9 cellular contexts compared by ENCODE assay signal in the genomic region with DNA sequence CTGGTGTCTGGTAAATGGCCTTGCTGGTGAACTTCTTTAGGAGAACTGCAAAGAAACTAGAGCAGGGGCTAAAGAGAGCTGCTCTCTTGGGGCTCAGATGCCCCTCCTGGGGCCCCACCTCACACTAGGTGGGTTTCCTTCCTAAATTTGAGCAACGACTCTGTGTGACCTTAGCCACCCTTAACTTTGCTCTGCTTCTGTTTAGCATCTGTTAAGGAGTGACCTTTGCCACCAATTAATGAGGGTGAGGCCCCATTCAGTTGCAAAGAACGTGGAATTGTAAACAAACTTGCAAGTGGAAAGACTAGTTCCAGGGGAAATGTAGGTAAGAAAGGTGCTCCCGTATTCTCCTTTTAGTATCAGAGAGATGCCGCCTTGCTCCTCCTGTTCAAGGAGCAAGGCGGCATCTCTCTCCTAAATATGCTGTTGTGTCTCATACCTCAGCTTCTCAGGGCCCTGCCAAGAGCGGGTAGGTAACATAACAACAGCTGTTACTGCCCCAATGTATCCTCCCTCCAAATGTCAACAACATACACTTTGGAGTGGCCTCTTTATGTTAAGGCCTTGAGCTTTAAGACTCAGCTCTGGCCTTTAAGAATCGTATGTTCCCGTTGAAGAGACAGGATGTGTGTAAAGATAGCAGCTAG.
DNase-seq lines count a peak whose midpoint lies in the region; ATAC-seq and TF ChIP-seq lines count a peak whose summit lies in the region.
"Had no signal": no experiment of that assay in that cellular context is flagged by ENCODE, and none has a peak within 500 bp of the region (broad histone marks: within the 10 kb centered on the region; RNA-seq: fewer than 3 reads in every experiment).

No MANE protein-coding gene starts in this region.

- no peak overlapping the region for H3K4me3 ChIP-seq in AG04450 (ENCODE audit: low read depth, low read length)
- peak overlapping the region; percentile 32; the same call in 1 of the 2 replicates for H3K4me3 ChIP-seq in GM23248
- no peak overlapping the region for H3K4me3 ChIP-seq in left lung
- no peak overlapping the region for H3K4me3 ChIP-seq in psoas muscle

- no peaks in the 10 kb centered on the region for H3K9me2 ChIP-seq in GM23248 (ENCODE audit: insufficient read depth)

- H3K36me3 Mint-ChIP-seq in activated CD4-positive, alpha-beta memory T cell treated with anti-CD3 and anti-CD28 coated beads for 36 hours = peaks cover 2% of the 10 kb centered on the region

- H3F3A ChIP-seq in GM23248 (ENCODE audit: insufficient read depth) = peaks cover 27% of the 10 kb centered on the region

- peak overlapping the region; percentile 73 for H3K27ac ChIP-seq in AG04450 (ENCODE audit: low read depth, low read length)
- H3K27ac ChIP-seq in GM23248 = peak overlapping the region; percentile 50
- peak overlapping the region; percentile 38 to 67 for H3K27ac ChIP-seq in left lung
- H3K27ac ChIP-seq in psoas muscle = no peak overlapping the region

- no peaks in the 10 kb centered on the region for H3K9me3 Mint-ChIP-seq in activated CD4-positive, alpha-beta memory T cell treated with anti-CD3 and anti-CD28 coated beads for 36 hours

- ATAC-seq in left lung (peak; percentile 73), HG03378 (IDR thresholded peaks at IDR 0.05; ENCODE audit: unreplicated experiment) (no peak), psoas muscle (no peak), HG03521 (IDR thresholded peaks at IDR 0.05; ENCODE audit: unreplicated experiment) (no peak)

- H3K27me3 ChIP-seq in AG04450 (ENCODE audit: control insufficient read depth, insufficient read depth, low read length) (no peaks in the 10 kb centered on the region), GM23248 (replicated peaks; ENCODE audit: insufficient read depth) (no peaks in the 10 kb centered on the region), left lung (no peaks in the 10 kb centered on the region), psoas muscle (ENCODE audit: insufficient read depth in 3 of 3, low read length in 2 of 3) (no peaks in the 10 kb centered on the region)

- peaks cover 53% of the 10 kb centered on the region for H3K4me1 ChIP-seq in GM23248 (ENCODE audit: insufficient read depth)
- H3K4me1 ChIP-seq in left lung = peaks cover 20 to 26% of the 10 kb centered on the region in 2 donors
- H3K4me1 ChIP-seq in psoas muscle = no peaks in the 10 kb centered on the region

- no peaks in the 10 kb centered on the region for H3K79me2 ChIP-seq in GM23248 (ENCODE audit: insufficient read depth)

- no peaks in the 10 kb centered on the region for H3K36me3 ChIP-seq in GM23248 (ENCODE audit: low read depth)
- no peaks in the 10 kb centered on the region for H3K36me3 ChIP-seq in left lung
- H3K36me3 ChIP-seq in psoas muscle (ENCODE audit: insufficient read depth in 1 of 2, low read depth in 1 of 2) = no peaks in the 10 kb centered on the region

- H3K4me3 Mint-ChIP-seq in activated CD4-positive, alpha-beta memory T cell treated with anti-CD3 and anti-CD28 coated beads for 36 hours = no peak overlapping the region

- DNase-seq in AG04450 (ENCODE audit: low read depth, low spot score) (no peak), GM23248 (no peak), left lung (no peak), AML-193 (lab: John Stamatoyannopoulos, UW) (no peak), psoas muscle (no peak)
- no peak for DNase-seq in activated CD4-positive, alpha-beta memory T cell treated with anti-CD3 and anti-CD28 coated beads for 36 hours
- DNase-seq: activated CD8-positive, alpha-beta memory T cell treated with anti-CD3 and anti-CD28 coated beads, Interleukin-2, amount 50 U/mL, for 48 hours had no signal

- H3K4me2 ChIP-seq in GM23248 (ENCODE audit: unreplicated experiment) = peak overlapping the region; percentile 82

- no peaks in the 10 kb centered on the region for H4K20me1 ChIP-seq in GM23248 (ENCODE audit: insufficient read depth)

- H3K27ac Mint-ChIP-seq in activated CD4-positive, alpha-beta memory T cell treated with anti-CD3 and anti-CD28 coated beads for 36 hours = peak overlapping the region; percentile 59

- CTCF ChIA-PET in AG04450 (lab: Charles Lee) = interaction anchor here (1.0 kb wide), 1 partner anchor 77 kb away, joined by 3 read pairs; no protein-coding TSS in a partner anchor
- CTCF ChIA-PET in activated CD4-positive, alpha-beta memory T cell treated with anti-CD3 and anti-CD28 coated beads for 36 hours (lab: Charles Lee) = interaction anchor here (1.7 to 4.5 kb wide), 2 partner anchors 48 to 77 kb away, joined by 6 to 19 read pairs; a partner anchor contains a TSS

- in situ Hi-C loops in GM23248 (cut with MboI) = no loop called here

- intact Hi-C loops in activated CD4-positive, alpha-beta memory T cell treated with anti-CD3 and anti-CD28 coated beads for 36 hours (cut with micrococcal nuclease) = no loop called here
- intact Hi-C loops in left lung (cut with DNase I) (no loop called here), psoas muscle (cut with DNase I) (no loop called here)

- POLR2A ChIA-PET in AG04450 (lab: Yijun Ruan, JAX) = interaction anchor here (1.8 kb wide), 1 partner anchor 77 kb away, joined by 10 read pairs; a partner anchor contains a TSS
- POLR2A ChIA-PET in activated CD4-positive, alpha-beta memory T cell treated with anti-CD3 and anti-CD28 coated beads for 36 hours (lab: Charles Lee) = interaction anchor here (1.0 to 2.1 kb wide), 3 partner anchors 48 to 128 kb away, joined by 4 to 9 read pairs (median 8); no protein-coding TSS in a partner anchor

- H3K9ac ChIP-seq in GM23248 = no peak overlapping the region

- H3K9me3 ChIP-seq in AG04450 (ENCODE audit: control insufficient read depth, insufficient read depth, low read length) (no peaks in the 10 kb centered on the region), GM23248 (ENCODE audit: low read depth) (no peaks in the 10 kb centered on the region), left lung (no peaks in the 10 kb centered on the region), psoas muscle (no peaks in the 10 kb centered on the region)

- WGBS in GM23248 (ENCODE audit: low coverage in 1 of 2, low lambda C conversion rate in 2 of 2, missing lambda C conversion rate in 2 of 2), 2 experiments = 72 to 73% methylated on average over 8 of the region's 8 CpGs
- 57 to 61% (median 61%) methylated on average over 8 of the region's 8 CpGs for WGBS in psoas muscle, 3 donors

- H3K4me1 Mint-ChIP-seq in activated CD4-positive, alpha-beta memory T cell treated with anti-CD3 and anti-CD28 coated beads for 36 hours (ENCODE audit: low read depth) = peaks cover 39% of the 10 kb centered on the region

- H2AFZ ChIP-seq in GM23248 = peak overlapping the region; percentile 38

- TF ChIP-seq CTCF in AG04450 (IDR thresholded peaks at IDR 0.05; ENCODE audit: low read depth, low read length) = no peak
- no peak for TF ChIP-seq CTCF in left lung (IDR thresholded peaks at IDR 0.05)
- TF ChIP-seq CTCF in psoas muscle (IDR thresholded peaks at IDR 0.05) = no peak

- H3K27me3 Mint-ChIP-seq in activated CD4-positive, alpha-beta memory T cell treated with anti-CD3 and anti-CD28 coated beads for 36 hours = no peaks in the 10 kb centered on the region
